ENCODE assay signal across 8 cellular contexts in genomic region chr6:35919085-35919826, GRCh38. TPM values are rescaled to one million over a fixed set of nuclear protein-coding genes. Genes with fewer than 3 reads are reported as not detected.
DNase-seq lines count a peak whose midpoint lies in the region; ATAC-seq and TF ChIP-seq lines count a peak whose summit lies in the region.

No MANE protein-coding gene starts in this region.

- peak overlapping the region; percentile 71 for H3K9ac ChIP-seq in neural cell (ENCODE audit: low read length)

- H3K36me3 ChIP-seq in SJSA1: peaks cover 27% of the 10 kb centered on the region
- no peaks in the 10 kb centered on the region for H3K36me3 ChIP-seq in neural cell (ENCODE audit: insufficient read depth, low read length)

- H3K9me3 ChIP-seq in SJSA1 (replicated peaks) (no peaks in the 10 kb centered on the region), neural cell (ENCODE audit: low read length) (no peaks in the 10 kb centered on the region)

- peaks cover 16% of the 10 kb centered on the region; the same call in 1 of the 2 replicates for H3K4me1 ChIP-seq in SJSA1 (replicated peaks)

- H4K20me1 ChIP-seq in neural cell (ENCODE audit: insufficient read depth): no peaks in the 10 kb centered on the region

- H3K27me3 ChIP-seq in SJSA1 (replicated peaks): no peaks in the 10 kb centered on the region
- H3K27me3 ChIP-seq in neural cell (ENCODE audit: insufficient read depth, low read depth, low read length): no peaks in the 10 kb centered on the region

- no peak for TF ChIP-seq CTCF in epithelial cell of esophagus (IDR thresholded peaks at IDR 0.05; ENCODE audit: insufficient read depth, low read depth, low read length, missing control alignments)
- TF ChIP-seq CTCF in neural cell (IDR thresholded peaks at IDR 0.05; ENCODE audit: poor library complexity, severe bottlenecking): no peak

- TF ChIP-seq RAD21 in neural cell (conservative IDR thresholded peaks at IDR 0.05): no peak

- H3K4me3 ChIP-seq in SJSA1 (peak overlapping the region; percentile 84), epithelial cell of esophagus (ENCODE audit: low read length) (peak overlapping the region; percentile 89), neural cell (ENCODE audit: low read length) (peak overlapping the region; percentile 74)

- no peaks in the 10 kb centered on the region for H3F3A ChIP-seq in neural cell (ENCODE audit: insufficient read depth, low read length, poor library complexity, severe bottlenecking)

- DNase-seq in EH (ENCODE audit: low read depth): peak; percentile 18
- DNase-seq in SJSA1 (ENCODE audit: low read depth in 1 of 2, low spot score in 2 of 2): no peak
- DNase-seq in epithelial cell of esophagus (ENCODE audit: low read depth): peak; percentile 85
- DNase-seq in NCI-H2171 treated with DMSO at 0.1 percent for 48 hours (lab: John Stamatoyannopoulos, UW): no peak
- no peak for DNase-seq in retina

- no peak for TF ChIP-seq EP300 in neural cell (conservative IDR thresholded peaks at IDR 0.05; ENCODE audit: poor library complexity, severe bottlenecking)

- peak overlapping the region; percentile 69 for H3K4me2 ChIP-seq in neural cell (ENCODE audit: low read length)

- peak; percentile 16 for ATAC-seq in HG02610 (IDR thresholded peaks at IDR 0.05; ENCODE audit: unreplicated experiment)
- ATAC-seq in HG03457 (IDR thresholded peaks at IDR 0.05; ENCODE audit: unreplicated experiment): no peak

- no peaks in the 10 kb centered on the region for H3K9me2 ChIP-seq in neural cell (ENCODE audit: insufficient read depth, low read length)

- no peak overlapping the region for H3K27ac ChIP-seq in SJSA1
- no peak overlapping the region for H3K27ac ChIP-seq in neural cell (ENCODE audit: low read length)

- H3K79me2 ChIP-seq in neural cell (replicated peaks; ENCODE audit: insufficient read depth, low read length): peaks cover 46% of the 10 kb centered on the region

- H2AFZ ChIP-seq in neural cell (ENCODE audit: low read depth, low read length): no peak overlapping the region

TF ChIP-seq in neural cell, 6 proteins besides CTCF, POLR2A, EP300 and RAD21:
- no peak for TF ChIP-seq EZH2 (IDR thresholded peaks at IDR 0.05; ENCODE audit: borderline replicate concordance, insufficient read depth, low read length, poor library complexity, severe bottlenecking)
- TF ChIP-seq REST (IDR thresholded peaks at IDR 0.05; ENCODE audit: borderline replicate concordance): no peak
- no peak for TF ChIP-seq SMC3 (conservative IDR thresholded peaks at IDR 0.05; ENCODE audit: poor library complexity)
- TF ChIP-seq MXI1 (conservative IDR thresholded peaks at IDR 0.05; ENCODE audit: poor library complexity, severe bottlenecking): no peak
- no peak for TF ChIP-seq POLR2AphosphoS5 (IDR thresholded peaks at IDR 0.05)
- TF ChIP-seq TAF1 (IDR thresholded peaks at IDR 0.05; ENCODE audit: low read depth): no peak

RNA-seq across cellular contexts. Expression of gene SRPK1, which starts 1.6 kb away (rescaled TPM):
- total RNA-seq in SJSA1 (2014; rRNA removed; shearing (Covaris generic)): 36.3 and 46.9 TPM in 2 replicates
- polyA plus RNA-seq in neural cell: 34.8 and 39.9 TPM in 2 replicates
- 116 and 138 TPM in 2 replicates for polyA minus RNA-seq in neural cell

Comparison
In these comparisons a context has a peak if more than half of its experiments do, and no peak if none do; other contexts are left out.
1. DNase-seq: peak in EH (single experiment) and epithelial cell of esophagus (single experiment); none in SJSA1 (0 of 2), NCI-H2171 treated with DMSO at 0.1 percent for 48 hours (single experiment) and retina (single experiment).
2. Peak in every context shown above with its lines, with median percentiles within 50 percentile points of each other: H3K4me3 ChIP-seq.